ENCODE assay signal across 1 cellular context in the genomic region with DNA sequence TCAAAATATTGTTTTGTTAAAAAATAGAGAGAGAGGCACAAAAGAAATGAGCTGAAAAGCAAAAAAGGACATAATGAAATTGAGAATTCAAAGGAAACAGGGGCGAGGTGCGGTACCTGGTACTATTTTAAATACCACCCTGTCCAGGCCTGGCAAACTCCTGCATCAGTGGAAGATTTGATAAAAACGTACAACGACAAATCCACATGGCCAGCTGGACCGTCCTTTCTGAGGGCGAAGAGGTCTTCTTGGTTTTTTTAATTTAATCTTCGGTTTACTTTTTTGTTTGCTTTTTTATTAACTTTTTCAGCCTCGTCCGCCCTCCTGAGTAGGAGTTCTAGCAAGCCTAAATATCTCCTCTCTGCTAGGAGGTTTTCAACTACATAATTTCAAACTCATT.
TF ChIP-seq lines count a peak whose summit lies in the region.

No MANE protein-coding gene starts in this region.

TF ChIP-seq in GM23338, 12 proteins besides CTCF, POLR2A, EP300 and RAD21:
- TF ChIP-seq ZNF331 (CRISPR knock-in tag; IDR thresholded peaks at IDR 0.05; ENCODE audit: low read depth) (no peak), STAT1 (IDR thresholded peaks at IDR 0.05; ENCODE audit: unreplicated experiment) (no peak), EZH2 (IDR thresholded peaks at IDR 0.05; ENCODE audit: low read depth, unreplicated experiment) (no peak)
- TF ChIP-seq, protein P1, sequence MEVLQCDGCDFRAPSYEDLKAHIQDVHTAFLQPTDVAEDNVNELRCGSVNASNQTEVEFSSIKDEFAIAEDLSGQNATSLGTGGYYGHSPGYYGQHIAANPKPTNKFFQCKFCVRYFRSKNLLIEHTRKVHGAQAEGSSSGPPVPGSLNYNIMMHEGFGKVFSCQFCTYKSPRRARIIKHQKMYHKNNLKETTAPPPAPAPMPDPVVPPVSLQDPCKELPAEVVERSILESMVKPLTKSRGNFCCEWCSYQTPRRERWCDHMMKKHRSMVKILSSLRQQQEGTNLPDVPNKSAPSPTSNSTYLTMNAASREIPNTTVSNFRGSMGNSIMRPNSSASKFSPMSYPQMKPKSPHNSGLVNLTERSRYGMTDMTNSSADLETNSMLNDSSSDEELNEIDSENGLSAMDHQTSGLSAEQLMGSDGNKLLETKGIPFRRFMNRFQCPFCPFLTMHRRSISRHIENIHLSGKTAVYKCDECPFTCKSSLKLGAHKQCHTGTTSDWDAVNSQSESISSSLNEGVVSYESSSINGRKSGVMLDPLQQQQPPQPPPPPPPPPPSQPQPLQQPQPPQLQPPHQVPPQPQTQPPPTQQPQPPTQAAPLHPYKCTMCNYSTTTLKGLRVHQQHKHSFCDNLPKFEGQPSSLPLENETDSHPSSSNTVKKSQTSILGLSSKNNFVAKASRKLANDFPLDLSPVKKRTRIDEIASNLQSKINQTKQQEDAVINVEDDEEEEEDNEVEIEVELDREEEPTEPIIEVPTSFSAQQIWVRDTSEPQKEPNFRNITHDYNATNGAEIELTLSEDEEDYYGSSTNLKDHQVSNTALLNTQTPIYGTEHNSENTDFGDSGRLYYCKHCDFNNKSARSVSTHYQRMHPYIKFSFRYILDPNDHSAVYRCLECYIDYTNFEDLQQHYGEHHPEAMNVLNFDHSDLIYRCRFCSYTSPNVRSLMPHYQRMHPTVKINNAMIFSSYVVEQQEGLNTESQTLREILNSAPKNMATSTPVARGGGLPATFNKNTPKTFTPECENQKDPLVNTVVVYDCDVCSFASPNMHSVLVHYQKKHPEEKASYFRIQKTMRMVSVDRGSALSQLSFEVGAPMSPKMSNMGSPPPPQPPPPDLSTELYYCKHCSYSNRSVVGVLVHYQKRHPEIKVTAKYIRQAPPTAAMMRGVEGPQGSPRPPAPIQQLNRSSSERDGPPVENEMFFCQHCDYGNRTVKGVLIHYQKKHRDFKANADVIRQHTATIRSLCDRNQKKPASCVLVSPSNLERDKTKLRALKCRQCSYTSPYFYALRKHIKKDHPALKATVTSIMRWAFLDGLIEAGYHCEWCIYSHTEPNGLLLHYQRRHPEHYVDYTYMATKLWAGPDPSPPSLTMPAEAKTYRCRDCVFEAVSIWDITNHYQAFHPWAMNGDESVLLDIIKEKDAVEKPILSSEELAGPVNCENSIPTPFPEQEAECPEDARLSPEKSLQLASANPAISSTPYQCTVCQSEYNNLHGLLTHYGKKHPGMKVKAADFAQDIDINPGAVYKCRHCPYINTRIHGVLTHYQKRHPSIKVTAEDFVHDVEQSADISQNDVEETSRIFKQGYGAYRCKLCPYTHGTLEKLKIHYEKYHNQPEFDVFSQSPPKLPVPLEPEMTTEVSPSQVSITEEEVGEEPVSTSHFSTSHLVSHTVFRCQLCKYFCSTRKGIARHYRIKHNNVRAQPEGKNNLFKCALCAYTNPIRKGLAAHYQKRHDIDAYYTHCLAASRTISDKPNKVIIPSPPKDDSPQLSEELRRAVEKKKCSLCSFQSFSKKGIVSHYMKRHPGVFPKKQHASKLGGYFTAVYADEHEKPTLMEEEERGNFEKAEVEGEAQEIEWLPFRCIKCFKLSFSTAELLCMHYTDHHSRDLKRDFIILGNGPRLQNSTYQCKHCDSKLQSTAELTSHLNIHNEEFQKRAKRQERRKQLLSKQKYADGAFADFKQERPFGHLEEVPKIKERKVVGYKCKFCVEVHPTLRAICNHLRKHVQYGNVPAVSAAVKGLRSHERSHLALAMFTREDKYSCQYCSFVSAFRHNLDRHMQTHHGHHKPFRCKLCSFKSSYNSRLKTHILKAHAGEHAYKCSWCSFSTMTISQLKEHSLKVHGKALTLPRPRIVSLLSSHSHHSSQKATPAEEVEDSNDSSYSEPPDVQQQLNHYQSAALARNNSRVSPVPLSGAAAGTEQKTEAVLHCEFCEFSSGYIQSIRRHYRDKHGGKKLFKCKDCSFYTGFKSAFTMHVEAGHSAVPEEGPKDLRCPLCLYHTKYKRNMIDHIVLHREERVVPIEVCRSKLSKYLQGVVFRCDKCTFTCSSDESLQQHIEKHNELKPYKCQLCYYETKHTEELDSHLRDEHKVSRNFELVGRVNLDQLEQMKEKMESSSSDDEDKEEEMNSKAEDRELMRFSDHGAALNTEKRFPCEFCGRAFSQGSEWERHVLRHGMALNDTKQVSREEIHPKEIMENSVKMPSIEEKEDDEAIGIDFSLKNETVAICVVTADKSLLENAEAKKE (CRISPR knock-in tag; IDR thresholded peaks at IDR 0.05) = no peak
